In genomic region chr20:36277546-36277945, GRCh38 we compare ENCODE assay signal across 17 cellular contexts.
"Had no signal": no experiment of that assay in that cellular context is flagged by ENCODE, and none has a peak within 500 bp of the region (broad histone marks: within the 10 kb centered on the region; RNA-seq: fewer than 3 reads in every experiment).

No MANE protein-coding gene starts in this region.

- H3K4me1 ChIP-seq: esophagus squamous epithelium, right atrium auricular region, testis, tibial nerve had no signal

- H3K4me1 Mint-ChIP-seq: naive thymus-derived CD8-positive, alpha-beta T cell; stimulated activated memory B cell treated with anti-CD40 and anti-IgM and Interleukin-4, amounts not matched to agents 10 μg/mL and 1 μg/mL and 100 μg/mL, for 72 hours had no signal

- H3K9me3 ChIP-seq: esophagus squamous epithelium, neutrophil, ovary, right atrium auricular region, testis, tibial nerve had no signal

- H3K4me3 Mint-ChIP-seq: dendritic cell treated with granulocyte-macrophage colony-stimulating factor and Interleukin-4, amounts not matched to agents 40 ng/mL and 50 ng/mL, for 4 days; naive thymus-derived CD8-positive, alpha-beta T cell; stimulated activated memory B cell treated with anti-CD40 and anti-IgM and Interleukin-4, amounts not matched to agents 10 μg/mL and 1 μg/mL and 100 μg/mL, for 72 hours; stimulated activated naive CD8-positive, alpha-beta T cell treated with anti-CD3 and anti-CD28 coated beads, Interleukin-15, Interleukin-2, amounts not matched to agents 100 ng/mL and 50 ng/mL, for 24 hours had no signal

- H3K27me3 ChIP-seq: ovary, right atrium auricular region, testis had no signal

- H3K9me3 Mint-ChIP-seq: dendritic cell treated with granulocyte-macrophage colony-stimulating factor and Interleukin-4, amounts not matched to agents 40 ng/mL and 50 ng/mL, for 4 days; naive thymus-derived CD8-positive, alpha-beta T cell; stimulated activated memory B cell treated with anti-CD40 and anti-IgM and Interleukin-4, amounts not matched to agents 10 μg/mL and 1 μg/mL and 100 μg/mL, for 72 hours; stimulated activated naive CD8-positive, alpha-beta T cell treated with anti-CD3 and anti-CD28 coated beads, Interleukin-15, Interleukin-2, amounts not matched to agents 100 ng/mL and 50 ng/mL, for 24 hours had no signal

- H3K36me3 ChIP-seq: esophagus squamous epithelium, neutrophil, ovary, right atrium auricular region, tibial nerve had no signal

- DNase-seq: cerebellar nuclear complex; esophagus squamous epithelium; foreskin fibroblast; hippocampal formation; mammary epithelial cell; naive thymus-derived CD8-positive, alpha-beta T cell; ovary; stimulated activated CD4-positive, alpha-beta T cell treated with anti-CD3 and anti-CD28 coated beads, Interleukin-2, amount 100 ng/mL, for 48 hours; testis had no signal

- H3K4me3 ChIP-seq: esophagus squamous epithelium, ovary, right atrium auricular region, smooth muscle cell, testis, tibial nerve had no signal

- ATAC-seq: left lobe of liver; naive thymus-derived CD8-positive, alpha-beta T cell; stimulated activated memory B cell treated with anti-CD40 and anti-IgM and Interleukin-4, amounts not matched to agents 10 μg/mL and 1 μg/mL and 100 μg/mL, for 72 hours had no signal

- H3K27ac ChIP-seq: esophagus squamous epithelium, neutrophil, ovary, right atrium auricular region, testis, tibial nerve had no signal

- H3K27ac Mint-ChIP-seq: dendritic cell treated with granulocyte-macrophage colony-stimulating factor and Interleukin-4, amounts not matched to agents 40 ng/mL and 50 ng/mL, for 4 days; naive thymus-derived CD8-positive, alpha-beta T cell; stimulated activated memory B cell treated with anti-CD40 and anti-IgM and Interleukin-4, amounts not matched to agents 10 μg/mL and 1 μg/mL and 100 μg/mL, for 72 hours; stimulated activated naive CD8-positive, alpha-beta T cell treated with anti-CD3 and anti-CD28 coated beads, Interleukin-15, Interleukin-2, amounts not matched to agents 100 ng/mL and 50 ng/mL, for 24 hours had no signal

- H3K36me3 Mint-ChIP-seq: naive thymus-derived CD8-positive, alpha-beta T cell; stimulated activated memory B cell treated with anti-CD40 and anti-IgM and Interleukin-4, amounts not matched to agents 10 μg/mL and 1 μg/mL and 100 μg/mL, for 72 hours had no signal
